Comparison of ENCODE assay signal across 1 cellular context in genomic region chr2:208334230-208334629, GRCh38.
TF ChIP-seq lines count a peak whose summit lies in the region.

No MANE protein-coding gene starts in this region.

TF ChIP-seq in HepG2, 621 proteins besides CTCF, POLR2A, EP300 and RAD21:
- peak; percentile 24; the same call in 1 of the 2 replicates for TF ChIP-seq HNF4G (IDR thresholded peaks at IDR 0.05; ENCODE audit: borderline replicate concordance, low read depth, low read length)
- no peak for TF ChIP-seq HNF4G (CRISPR knock-in tag; IDR thresholded peaks at IDR 0.05; ENCODE audit: borderline replicate concordance, low read depth)
- TF ChIP-seq HNF4A (CRISPR knock-in tag; IDR thresholded peaks at IDR 0.05), result peak; percentile 17; the same call in 1 of the 2 replicates
- TF ChIP-seq ZNF354B (CRISPR knock-in tag; IDR thresholded peaks at IDR 0.05), result no peak
TF ChIP-seq in HepG2: peak in this region for 2.
